10 cellular contexts compared by ENCODE assay signal in genomic region chr12:21992823-21993222, GRCh38. TPM values are rescaled to one million over a fixed set of nuclear protein-coding genes. Genes with fewer than 3 reads are reported as not detected.
DNase-seq lines count a peak whose midpoint lies in the region; ATAC-seq and TF ChIP-seq lines count a peak whose summit lies in the region.
"Had no signal": no experiment of that assay in that cellular context is flagged by ENCODE, and none has a peak within 500 bp of the region (broad histone marks: within the 10 kb centered on the region; RNA-seq: fewer than 3 reads in every experiment).

No MANE protein-coding gene starts in this region.

- no peak overlapping the region for H3K4me3 Mint-ChIP-seq in activated CD4-positive, alpha-beta T cell treated with anti-CD3 and anti-CD28 coated beads for 36 hours
- no peak overlapping the region for H3K4me3 Mint-ChIP-seq in CD8-positive, alpha-beta memory T cell

- ATAC-seq in activated CD4-positive, alpha-beta T cell treated with anti-CD3 and anti-CD28 coated beads for 36 hours = peak; percentile 51
- peak; percentile 85 for ATAC-seq in HG02938 (IDR thresholded peaks at IDR 0.05; ENCODE audit: unreplicated experiment)
- no peak for ATAC-seq in GM19328 (IDR thresholded peaks at IDR 0.05; ENCODE audit: unreplicated experiment)

- H3K27me3 ChIP-seq in CD8-positive, alpha-beta memory T cell (ENCODE audit: insufficient read depth, low read length, poor library complexity, severe bottlenecking) = no peaks in the 10 kb centered on the region

- no peak for TF ChIP-seq CTCF in OCI-LY7 (conservative IDR thresholded peaks at IDR 0.05; ENCODE audit: low read length)

- intact Hi-C loops in activated CD4-positive, alpha-beta T cell treated with anti-CD3 and anti-CD28 coated beads for 36 hours (cut with DNase I, micrococcal nuclease) = no loop called here
- intact Hi-C loops in OCI-LY7 (cut with micrococcal nuclease; ENCODE audit: unreplicated experiment) = no loop called here

- no peaks in the 10 kb centered on the region for H3K36me3 ChIP-seq in OCI-LY7 (ENCODE audit: insufficient read depth, low read length)
- no peaks in the 10 kb centered on the region for H3K36me3 ChIP-seq in CD8-positive, alpha-beta memory T cell (ENCODE audit: insufficient read depth, low read length)

- H3K27me3 Mint-ChIP-seq in activated CD4-positive, alpha-beta T cell treated with anti-CD3 and anti-CD28 coated beads for 36 hours = peaks cover 1% of the 10 kb centered on the region
- H3K27me3 Mint-ChIP-seq in CD8-positive, alpha-beta memory T cell = peaks cover 4 to 7% of the 10 kb centered on the region in 2 donors

- POLR2A ChIA-PET in activated CD4-positive, alpha-beta T cell treated with anti-CD3 and anti-CD28 coated beads for 36 hours (lab: Charles Lee) = no interaction called here
- POLR2A ChIA-PET in OCI-LY7 (lab: Charles Lee) = no interaction called here
- POLR2A ChIA-PET in CD8-positive, alpha-beta memory T cell (lab: Charles Lee) = no interaction called here

- peak overlapping the region; percentile 82 for H2AFZ ChIP-seq in OCI-LY7 (ENCODE audit: low read length)

- H3K36me3 Mint-ChIP-seq in activated CD4-positive, alpha-beta T cell treated with anti-CD3 and anti-CD28 coated beads for 36 hours (ENCODE audit: low read depth) = no peaks in the 10 kb centered on the region
- H3K36me3 Mint-ChIP-seq in CD8-positive, alpha-beta memory T cell = no peaks in the 10 kb centered on the region

- peaks cover 8% of the 10 kb centered on the region for H3K4me1 ChIP-seq in OCI-LY7 (ENCODE audit: insufficient read depth, low read length, poor library complexity, severe bottlenecking)
- no peaks in the 10 kb centered on the region for H3K4me1 ChIP-seq in CD8-positive, alpha-beta memory T cell (ENCODE audit: insufficient read depth, low read length)

- H3K9me3 ChIP-seq in OCI-LY7 (ENCODE audit: low read length) = no peaks in the 10 kb centered on the region
- H3K9me3 ChIP-seq in CD8-positive, alpha-beta memory T cell (ENCODE audit: low read length) = no peaks in the 10 kb centered on the region

- no peak overlapping the region for H3K27ac Mint-ChIP-seq in activated CD4-positive, alpha-beta T cell treated with anti-CD3 and anti-CD28 coated beads for 36 hours
- peak overlapping the region in 1 of 8 donors; percentile 10 for H3K27ac Mint-ChIP-seq in CD8-positive, alpha-beta memory T cell

- no peaks in the 10 kb centered on the region for H3K79me2 ChIP-seq in OCI-LY7 (ENCODE audit: insufficient read depth, low read depth, low read length)

- no peak overlapping the region for H3K27ac ChIP-seq in OCI-LY7 (ENCODE audit: low read depth, low read length, poor library complexity, severe bottlenecking)
- H3K27ac ChIP-seq in CD8-positive, alpha-beta memory T cell (ENCODE audit: low read depth, low read length) = no peak overlapping the region

- no peaks in the 10 kb centered on the region for H3K9me3 Mint-ChIP-seq in activated CD4-positive, alpha-beta T cell treated with anti-CD3 and anti-CD28 coated beads for 36 hours (ENCODE audit: low read depth)
- H3K9me3 Mint-ChIP-seq in CD8-positive, alpha-beta memory T cell = no peaks in the 10 kb centered on the region

- no peaks in the 10 kb centered on the region for H4K20me1 ChIP-seq in OCI-LY7 (ENCODE audit: insufficient read depth, low read length)

- no peak overlapping the region for H3K4me2 ChIP-seq in OCI-LY7 (ENCODE audit: low read length)

- peaks cover 9% of the 10 kb centered on the region for H3K4me1 Mint-ChIP-seq in activated CD4-positive, alpha-beta T cell treated with anti-CD3 and anti-CD28 coated beads for 36 hours
- H3K4me1 Mint-ChIP-seq in CD8-positive, alpha-beta memory T cell = peaks cover 3 to 6% (median 5%) of the 10 kb centered on the region in 3 donors

- no peaks in the 10 kb centered on the region for H3K9me2 ChIP-seq in OCI-LY7 (ENCODE audit: insufficient read depth, low read length)

- no TSS peak for BruUV-seq in OCI-LY7 (replicated peaks; lab: Mats Ljungman, UMichigan)

- DNase-seq in activated CD4-positive, alpha-beta T cell treated with anti-CD3 and anti-CD28 coated beads for 36 hours = peak; percentile 5
- DNase-seq in activated CD4-positive, alpha-beta T cell treated with anti-CD3 and anti-CD28 coated beads for 1 hour = no peak
- DNase-seq in OCI-LY7 (ENCODE audit: low spot score) = peak; percentile 20
- peak; percentile 63 for DNase-seq in pulmonary artery endothelial cell (ENCODE audit: low read depth, low spot score)
- no peak for DNase-seq in CD8-positive, alpha-beta memory T cell
- no peak for DNase-seq in cortex of kidney (lab: John Stamatoyannopoulos, UW)
- DNase-seq: NCI-H226 had no signal

- CTCF ChIA-PET in activated CD4-positive, alpha-beta T cell treated with anti-CD3 and anti-CD28 coated beads for 36 hours (lab: Charles Lee) = interaction anchor here (0.6 kb wide), 1 partner anchor 22 kb away, joined by 8 read pairs; no protein-coding TSS in a partner anchor
- CTCF ChIA-PET in OCI-LY7 (lab: Charles Lee; ENCODE audit: unreplicated experiment) = no interaction called here
- CTCF ChIA-PET in CD8-positive, alpha-beta memory T cell (lab: Charles Lee) = no interaction called here

- H3K4me3 ChIP-seq in OCI-LY7 (ENCODE audit: low read depth, low read length, poor library complexity, severe bottlenecking) = no peak overlapping the region
- H3K4me3 ChIP-seq in CD8-positive, alpha-beta memory T cell (ENCODE audit: low read length) = no peak overlapping the region

RNA-seq across cellular contexts. Expression of gene ABCC9, which starts 51.6 kb away (rescaled TPM):
- not detected for total RNA-seq in activated CD4-positive, alpha-beta T cell treated with anti-CD3 and anti-CD28 coated beads for 36 hours
- total RNA-seq in OCI-LY7 (2014; rRNA removed; shearing (Covaris generic)) = not detected in 2 replicates
- not detected in 2 replicates for total RNA-seq in OCI-LY7 (2022)
- under 0.01 TPM in 1 of 2 replicates, not detected in the other for total RNA-seq in pulmonary artery endothelial cell
- not detected for total RNA-seq in CD8-positive, alpha-beta memory T cell
- not detected for polyA plus RNA-seq in CD8-positive, alpha-beta memory T cell
- total RNA-seq: activated CD8-positive, alpha-beta memory T cell treated with anti-CD3 and anti-CD28 coated beads for 36 hours had no signal

RNA-seq across cellular contexts. Expression of gene CMAS, which starts 53.2 kb away (rescaled TPM):
- total RNA-seq in activated CD4-positive, alpha-beta T cell treated with anti-CD3 and anti-CD28 coated beads for 36 hours = 10 to 100 TPM; 33.5 to 52.1 TPM
- total RNA-seq in OCI-LY7 (2014; rRNA removed; shearing (Covaris generic)) = 19.9 and 22.2 TPM in 2 replicates
- total RNA-seq in OCI-LY7 (2022) (40.2 and 41.1 TPM in 2 replicates), pulmonary artery endothelial cell (29.3 and 32.8 TPM in 2 replicates)
- total RNA-seq in CD8-positive, alpha-beta memory T cell = 10 to 100 TPM; 40.3 to 41.0 TPM
- 39.8 TPM for polyA plus RNA-seq in CD8-positive, alpha-beta memory T cell

Comparison
In these comparisons a context has a peak if more than half of its experiments do, and no peak if none do; other contexts are left out.
1. DNase-seq: peak in activated CD4-positive, alpha-beta T cell treated with anti-CD3 and anti-CD28 coated beads for 36 hours (single experiment), OCI-LY7 (single experiment) and pulmonary artery endothelial cell (single experiment); none in activated CD4-positive, alpha-beta T cell treated with anti-CD3 and anti-CD28 coated beads for 1 hour (single experiment), CD8-positive, alpha-beta memory T cell (0 of 5) and cortex of kidney (single experiment).